18 cellular contexts compared by ENCODE assay signal in the genomic region with DNA sequence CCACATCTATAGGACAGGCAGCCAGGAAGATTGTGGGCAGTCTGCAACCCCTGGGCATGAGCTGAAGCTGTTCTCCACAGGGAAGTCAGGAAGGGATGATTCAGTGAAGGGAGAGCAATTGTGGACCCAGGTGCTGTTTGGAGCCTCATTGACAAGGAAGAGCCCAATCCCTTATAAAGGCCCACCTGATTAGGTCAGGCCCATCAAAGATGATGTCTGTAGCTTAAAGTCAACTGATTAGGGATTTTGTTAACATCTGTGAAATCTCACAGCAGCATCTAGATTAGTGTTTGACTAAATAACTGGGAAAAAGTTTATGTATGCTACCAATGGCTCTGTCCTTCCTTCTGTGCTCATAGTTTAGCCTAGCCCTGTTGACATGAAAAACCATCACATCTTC.
"Had no signal": no experiment of that assay in that cellular context is flagged by ENCODE, and none has a peak within 500 bp of the region (broad histone marks: within the 10 kb centered on the region; RNA-seq: fewer than 3 reads in every experiment).

No MANE protein-coding gene starts in this region.

- DNase-seq: colonic mucosa; dermis blood vessel endothelial cell; erythroblast; foreskin melanocyte; head of caudate nucleus; hippocampal formation; mesendoderm; naive thymus-derived CD4-positive, alpha-beta T cell; posterior cingulate gyrus; sigmoid colon; stimulated activated CD4-positive, alpha-beta T cell treated with anti-CD3 and anti-CD28 coated beads, Interleukin-2, amount 100 ng/mL, for 24 hours; stimulated activated naive CD8-positive, alpha-beta T cell treated with anti-CD3 and anti-CD28 coated beads, Interleukin-15, Interleukin-2, amounts not matched to agents 100 U/mL and 50 U/mL, for 24 hours; thyroid gland; upper lobe of left lung; uterus had no signal

- H3K4me3 ChIP-seq: colonic mucosa, right atrium auricular region, sigmoid colon, skin epidermis, suprapubic skin, thyroid gland, upper lobe of left lung, uterus had no signal

- H3K27ac ChIP-seq: colonic mucosa, right atrium auricular region, sigmoid colon, skin epidermis, suprapubic skin, thyroid gland, upper lobe of left lung, uterus had no signal

- H3K4me1 ChIP-seq: colonic mucosa, right atrium auricular region, sigmoid colon, suprapubic skin, upper lobe of left lung, uterus had no signal

- ATAC-seq: naive thymus-derived CD4-positive, alpha-beta T cell; stimulated activated naive CD8-positive, alpha-beta T cell treated with anti-CD3 and anti-CD28 coated beads, Interleukin-15, Interleukin-2, amounts not matched to agents 100 U/mL and 50 U/mL, for 24 hours had no signal

- H3K4me3 Mint-ChIP-seq: naive thymus-derived CD4-positive, alpha-beta T cell had no signal

- H3K9me3 ChIP-seq: colonic mucosa, right atrium auricular region, sigmoid colon, suprapubic skin, thyroid gland, upper lobe of left lung, uterus had no signal

- H3K36me3 Mint-ChIP-seq: naive thymus-derived CD4-positive, alpha-beta T cell had no signal

- H3K4me1 Mint-ChIP-seq: naive thymus-derived CD4-positive, alpha-beta T cell had no signal

- H3K27ac Mint-ChIP-seq: naive thymus-derived CD4-positive, alpha-beta T cell had no signal

- H3K36me3 ChIP-seq: colonic mucosa, right atrium auricular region, sigmoid colon, suprapubic skin, thyroid gland, upper lobe of left lung, uterus had no signal

- H3K27me3 ChIP-seq: colonic mucosa, right atrium auricular region, sigmoid colon, suprapubic skin, thyroid gland, upper lobe of left lung, uterus had no signal
